In the genomic region with DNA sequence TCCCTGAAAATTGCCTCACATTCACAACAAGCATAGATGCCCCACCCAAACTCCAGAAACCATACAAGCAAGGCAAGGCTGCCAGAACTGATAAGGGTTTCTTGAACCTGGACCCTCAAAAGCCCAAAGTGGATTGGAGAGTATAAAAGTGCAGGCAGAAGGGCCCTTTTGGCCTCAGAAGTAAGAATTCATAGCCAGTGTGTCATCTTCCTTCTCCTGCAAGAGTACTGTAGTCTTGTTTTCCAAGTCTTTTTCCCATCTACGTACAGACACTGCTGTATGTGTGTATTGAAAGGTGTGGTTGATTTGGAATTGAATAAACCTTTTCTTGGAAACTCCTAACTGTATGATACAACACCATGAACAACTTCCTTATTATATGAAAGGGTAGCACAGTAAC, we compare ENCODE assay signal across 19 cellular contexts. TPM values are rescaled to one million over a fixed set of nuclear protein-coding genes. Genes with fewer than 3 reads are reported as not detected.
DNase-seq lines count a peak whose midpoint lies in the region; ATAC-seq and TF ChIP-seq lines count a peak whose summit lies in the region.
"Had no signal": no experiment of that assay in that cellular context is flagged by ENCODE, and none has a peak within 500 bp of the region (broad histone marks: within the 10 kb centered on the region; RNA-seq: fewer than 3 reads in every experiment).

No MANE protein-coding gene starts in this region.

- POLR2A ChIA-PET in SK-N-SH (lab: Yijun Ruan, JAX), result no interaction called here

- CTCF ChIA-PET in SK-N-SH (lab: Yijun Ruan, JAX), result no interaction called here

- H3K27me3 ChIP-seq in SK-N-SH (ENCODE audit: insufficient read depth), result no peaks in the 10 kb centered on the region
- no peaks in the 10 kb centered on the region for H3K27me3 ChIP-seq in transverse colon
- H3K27me3 ChIP-seq in BE2C, result no peaks in the 10 kb centered on the region

- H4K20me1 ChIP-seq in SK-N-SH (ENCODE audit: insufficient read depth), result no peaks in the 10 kb centered on the region

- no peaks in the 10 kb centered on the region for H3K9me2 ChIP-seq in SK-N-SH

- H3K9me3 ChIP-seq in SK-N-SH (no peaks in the 10 kb centered on the region), transverse colon (no peaks in the 10 kb centered on the region), BE2C (no peaks in the 10 kb centered on the region)

- H3K36me3 ChIP-seq in SK-N-SH (replicated peaks in 1 of 2; ENCODE audit: control insufficient read depth in 1 of 2, insufficient read depth in 2 of 2, low read length in 1 of 2), result no peaks in the 10 kb centered on the region
- no peaks in the 10 kb centered on the region for H3K36me3 ChIP-seq in transverse colon
- no peaks in the 10 kb centered on the region for H3K36me3 ChIP-seq in BE2C

- peaks cover 7% of the 10 kb centered on the region for H3F3A ChIP-seq in SK-N-SH (replicated peaks; ENCODE audit: insufficient read depth)

- in situ Hi-C loops in transverse colon (cut with MboI; ENCODE audit: low pct_ligation_motif_present in 1 of 4, low pct_unique_long_range_greater_than_20kb in 1 of 4, low sequenced_read_pairs in 3 of 4), result no loop called here

- TF ChIP-seq RAD21 in SK-N-SH (IDR thresholded peaks at IDR 0.05; ENCODE audit: low read length), result no peak

- peak overlapping the region; percentile 54; the same call in 1 of the 2 replicates for H2AFZ ChIP-seq in SK-N-SH (ENCODE audit: low read depth)
- H2AFZ ChIP-seq: PC-9 had no signal

- TF ChIP-seq POLR2A in transverse colon (IDR thresholded peaks at IDR 0.05), result no peak

- WGBS in SK-N-SH (ENCODE audit: low lambda C conversion rate), result 83% methylated on average over 1 of the region's 1 CpG
- WGBS in transverse colon (ENCODE audit: low coverage in 1 of 2), 2 donors, result 58 to 70% methylated on average over 1 of the region's 1 CpG

- no peak for ATAC-seq in SK-N-SH treated with all-trans-retinoic acid at 6 μM for 48 hours
- peak; percentile 87 for ATAC-seq in left colon
- ATAC-seq: left ventricle myocardium superior had no signal

- H3K4me1 ChIP-seq in SK-N-SH (ENCODE audit: control insufficient read depth in 1 of 2, insufficient read depth in 2 of 2, low read depth in 1 of 2, low read length in 1 of 2) (peaks cover 0 to 24% of the 10 kb centered on the region in 2 experiments; a peak in 2 of 4 replicates), transverse colon (peaks cover 0 to 19% (median 9%) of the 10 kb centered on the region in 4 donors), BE2C (no peaks in the 10 kb centered on the region)

- H3K27ac ChIP-seq in SK-N-SH (ENCODE audit: low read depth in 2 of 2, low read length in 1 of 2) (peak overlapping the region in 1 of 2 experiments; percentile 36; a peak in 2 of 4 replicates), transverse colon (peak overlapping the region in 3 of 4 donors; percentile 1 to 38 (median 19))
- H3K27ac ChIP-seq: PC-9 had no signal

- H3K4me2 ChIP-seq in SK-N-SH, result peak overlapping the region; percentile 40; the same call in 1 of the 2 replicates
- H3K4me2 ChIP-seq: PC-9 had no signal

- TF ChIP-seq CTCF in SK-N-SH (IDR thresholded peaks at IDR 0.05), result no peak
- TF ChIP-seq CTCF in cardiac fibroblast (IDR thresholded peaks at IDR 0.05; ENCODE audit: low read depth, low read length), result no peak
- no peak for TF ChIP-seq CTCF in transverse colon (IDR thresholded peaks at IDR 0.05)
- TF ChIP-seq CTCF in BE2C (IDR thresholded peaks at IDR 0.05; ENCODE audit: low read depth, low read length), result no peak

- H3K4me3 ChIP-seq in SK-N-SH (ENCODE audit: low read depth in 2 of 2, low read length in 1 of 2) (no peak overlapping the region), cardiac fibroblast (replicated peaks in 1 of 2; ENCODE audit: low read depth in 2 of 2, low read length in 2 of 2) (no peak overlapping the region), transverse colon (no peak overlapping the region), BE2C (ENCODE audit: low read depth, low read length) (no peak overlapping the region)
- H3K4me3 ChIP-seq: PC-9 had no signal

- H3K79me2 ChIP-seq in SK-N-SH (ENCODE audit: insufficient read depth), result no peaks in the 10 kb centered on the region

- intact Hi-C loops in left colon (cut with DNase I, micrococcal nuclease) (no loop called here), transverse colon (cut with DNase I; ENCODE audit: low total_unique reads) (no loop called here)

- no peak for TF ChIP-seq EP300 in SK-N-SH (IDR thresholded peaks at IDR 0.05; ENCODE audit: borderline replicate concordance in 1 of 2, low read depth in 1 of 2, low read length in 1 of 2)
- TF ChIP-seq EP300 in transverse colon (IDR thresholded peaks at IDR 0.05; ENCODE audit: low read depth), result no peak

- no peak for DNase-seq in SK-N-SH
- peak; percentile 46 to 85 for DNase-seq in cardiac fibroblast (ENCODE audit: low read depth in 2 of 2)
- no peak for DNase-seq in left colon
- DNase-seq in transverse colon, result no peak
- DNase-seq in NCI-H526 treated with DMSO at 0.1 percent for 48 hours (lab: John Stamatoyannopoulos, UW), result no peak
- DNase-seq in NK-92 (lab: John Stamatoyannopoulos, UW; ENCODE audit: unreplicated experiment), result no peak
- no peak for DNase-seq in BE2C
- DNase-seq: activated effector memory CD4-positive, alpha-beta T cell treated with anti-CD3 and anti-CD28 coated beads, Interleukin-2, amount 50 U/mL, for 16 hours; amniotic stem cell; effector CD8-positive, alpha-beta T cell; glutamatergic neuron; left ventricle myocardium superior; MM.1S; NCI-H146; NCI-H82; PC-9; SIG-M5; stimulated activated CD4-positive, alpha-beta T cell treated with anti-CD3 and anti-CD28 coated beads, Interleukin-4, amount 100 ng/mL, for 4 hours had no signal

- no peak overlapping the region for H3K9ac ChIP-seq in SK-N-SH

TF ChIP-seq in SK-N-SH, 30 proteins besides CTCF, POLR2A, EP300 and RAD21 (continues in another document):
- TF ChIP-seq SMC3 (IDR thresholded peaks at IDR 0.05; ENCODE audit: low read depth, low read length), result no peak
- TF ChIP-seq, protein P1, sequence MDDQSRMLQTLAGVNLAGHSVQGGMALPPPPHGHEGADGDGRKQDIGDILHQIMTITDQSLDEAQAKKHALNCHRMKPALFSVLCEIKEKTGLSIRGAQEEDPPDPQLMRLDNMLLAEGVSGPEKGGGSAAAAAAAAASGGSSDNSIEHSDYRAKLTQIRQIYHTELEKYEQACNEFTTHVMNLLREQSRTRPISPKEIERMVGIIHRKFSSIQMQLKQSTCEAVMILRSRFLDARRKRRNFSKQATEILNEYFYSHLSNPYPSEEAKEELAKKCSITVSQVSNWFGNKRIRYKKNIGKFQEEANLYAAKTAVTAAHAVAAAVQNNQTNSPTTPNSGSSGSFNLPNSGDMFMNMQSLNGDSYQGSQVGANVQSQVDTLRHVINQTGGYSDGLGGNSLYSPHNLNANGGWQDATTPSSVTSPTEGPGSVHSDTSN (IDR thresholded peaks at IDR 0.05), result no peak
- TF ChIP-seq FOXJ3 (CRISPR knock-in tag; IDR thresholded peaks at IDR 0.05), result no peak
- no peak for TF ChIP-seq EZH2phosphoT487 (IDR thresholded peaks at IDR 0.05; ENCODE audit: borderline replicate concordance, low read depth)

TF ChIP-seq in SK-N-SH treated with all-trans-retinoic acid at 6 μM for 48 hours, 23 proteins besides CTCF, POLR2A, EP300 and RAD21:
- TF ChIP-seq ZNF565 (CRISPR knock-in tag; conservative IDR thresholded peaks at IDR 0.05; ENCODE audit: low read depth), result no peak
- no peak for TF ChIP-seq ESRRG (CRISPR knock-in tag; IDR thresholded peaks at IDR 0.05)
- TF ChIP-seq ZNF70 (CRISPR knock-in tag; IDR thresholded peaks at IDR 0.05), result no peak
- TF ChIP-seq, protein P2, sequence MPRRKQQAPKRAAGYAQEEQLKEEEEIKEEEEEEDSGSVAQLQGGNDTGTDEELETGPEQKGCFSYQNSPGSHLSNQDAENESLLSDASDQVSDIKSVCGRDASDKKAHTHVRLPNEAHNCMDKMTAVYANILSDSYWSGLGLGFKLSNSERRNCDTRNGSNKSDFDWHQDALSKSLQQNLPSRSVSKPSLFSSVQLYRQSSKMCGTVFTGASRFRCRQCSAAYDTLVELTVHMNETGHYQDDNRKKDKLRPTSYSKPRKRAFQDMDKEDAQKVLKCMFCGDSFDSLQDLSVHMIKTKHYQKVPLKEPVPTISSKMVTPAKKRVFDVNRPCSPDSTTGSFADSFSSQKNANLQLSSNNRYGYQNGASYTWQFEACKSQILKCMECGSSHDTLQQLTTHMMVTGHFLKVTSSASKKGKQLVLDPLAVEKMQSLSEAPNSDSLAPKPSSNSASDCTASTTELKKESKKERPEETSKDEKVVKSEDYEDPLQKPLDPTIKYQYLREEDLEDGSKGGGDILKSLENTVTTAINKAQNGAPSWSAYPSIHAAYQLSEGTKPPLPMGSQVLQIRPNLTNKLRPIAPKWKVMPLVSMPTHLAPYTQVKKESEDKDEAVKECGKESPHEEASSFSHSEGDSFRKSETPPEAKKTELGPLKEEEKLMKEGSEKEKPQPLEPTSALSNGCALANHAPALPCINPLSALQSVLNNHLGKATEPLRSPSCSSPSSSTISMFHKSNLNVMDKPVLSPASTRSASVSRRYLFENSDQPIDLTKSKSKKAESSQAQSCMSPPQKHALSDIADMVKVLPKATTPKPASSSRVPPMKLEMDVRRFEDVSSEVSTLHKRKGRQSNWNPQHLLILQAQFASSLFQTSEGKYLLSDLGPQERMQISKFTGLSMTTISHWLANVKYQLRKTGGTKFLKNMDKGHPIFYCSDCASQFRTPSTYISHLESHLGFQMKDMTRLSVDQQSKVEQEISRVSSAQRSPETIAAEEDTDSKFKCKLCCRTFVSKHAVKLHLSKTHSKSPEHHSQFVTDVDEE (CRISPR knock-in tag; IDR thresholded peaks at IDR 0.05), result no peak
- no peak for TF ChIP-seq RARB (CRISPR knock-in tag; IDR thresholded peaks at IDR 0.05)
- TF ChIP-seq SNAI2 (CRISPR knock-in tag; IDR thresholded peaks at IDR 0.05), result no peak
- TF ChIP-seq CSDC2 (CRISPR knock-in tag; IDR thresholded peaks at IDR 0.05), result no peak

RNA-seq across cellular contexts. Expression of a gene that starts 46.8 kb away (rescaled TPM):
- polyA plus RNA-seq in SK-N-SH (2012; rRNA removed), result 26.5 and 27.7 TPM in 2 replicates
- polyA plus RNA-seq in SK-N-SH (2012; cell fraction: cytosol; rRNA removed), result 33.9 and 52.2 TPM in 2 replicates
- polyA plus RNA-seq in SK-N-SH (2012; cell fraction: nucleus; rRNA removed), result 17.5 and 44.8 TPM in 2 replicates
- total RNA-seq in left colon (10 to 100 TPM; 46.6 to 48.5 TPM), transverse colon (10 to 100 TPM; 43.2 to 98.4 (median 51.0) TPM)
- polyA plus RNA-seq in BE2C (2012; ENCODE audit: insufficient read depth, insufficient read length, low read depth), result 52.2 TPM

RNA-seq across cellular contexts. Expression of a gene that starts 57.0 kb away (rescaled TPM):
- 24.3 and 35.1 TPM in 2 replicates for polyA plus RNA-seq in SK-N-SH (2012; rRNA removed)
- polyA plus RNA-seq in SK-N-SH (2012; cell fraction: cytosol; rRNA removed), result 32.8 and 37.3 TPM in 2 replicates
- 25.5 and 54.6 TPM in 2 replicates for polyA plus RNA-seq in SK-N-SH (2012; cell fraction: nucleus; rRNA removed)
- total RNA-seq in left colon (10 to 100 TPM; 39.6 to 50.8 TPM), transverse colon (10 to 100 TPM; 28.9 to 67.0 (median 52.1) TPM)
- polyA plus RNA-seq in BE2C (2012; ENCODE audit: insufficient read depth, insufficient read length, low read depth), result 13.4 TPM

Comparison
In these comparisons a context has a peak if more than half of its experiments do, and no peak if none do; other contexts are left out.
1. DNase-seq: peak in cardiac fibroblast (2 of 2); none in SK-N-SH (single experiment), left colon (0 of 2), transverse colon (single experiment), NCI-H526 treated with DMSO at 0.1 percent for 48 hours (single experiment), NK-92 (single experiment) and BE2C (single experiment).